In the genomic region with DNA sequence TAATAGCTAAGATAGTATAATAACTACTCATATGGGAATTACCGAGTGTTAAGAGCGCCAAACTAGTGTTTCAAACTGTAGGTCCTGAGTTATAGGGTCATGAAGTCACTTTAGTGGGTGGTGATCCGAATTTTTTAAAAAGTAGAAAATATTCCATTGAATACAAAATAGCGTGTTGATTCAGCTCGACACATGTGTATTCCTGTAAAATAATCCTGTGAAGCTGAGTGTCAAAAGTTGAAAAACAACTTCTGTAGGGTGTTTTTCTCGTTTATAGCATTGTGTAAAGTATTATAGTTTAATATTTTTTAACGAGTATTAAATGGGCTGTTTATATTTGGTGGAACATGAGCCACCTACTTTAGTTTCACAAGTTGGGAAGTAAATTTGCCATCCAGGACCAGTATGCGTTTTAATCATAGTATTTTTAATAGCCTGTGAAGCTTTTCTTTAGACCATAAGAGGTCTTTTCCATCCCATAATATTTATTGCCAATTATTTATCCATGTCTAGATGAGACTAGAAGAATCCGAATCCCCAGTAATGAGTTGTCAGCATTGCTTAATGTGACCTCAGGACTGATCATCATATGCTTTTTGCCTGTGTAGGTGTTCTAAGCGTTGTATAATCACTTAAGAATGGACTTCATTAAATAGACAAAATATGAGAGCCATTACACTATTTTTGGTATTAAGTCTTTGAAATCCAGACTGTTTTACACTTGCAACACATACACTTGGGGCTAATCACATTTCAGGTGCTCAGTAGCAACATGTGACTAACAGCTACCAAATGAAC, we compare ENCODE assay signal across 9 cellular contexts.
DNase-seq lines count a peak whose midpoint lies in the region; TF ChIP-seq lines count a peak whose summit lies in the region.
"Had no signal": no experiment of that assay in that cellular context is flagged by ENCODE, and none has a peak within 500 bp of the region (broad histone marks: within the 10 kb centered on the region; RNA-seq: fewer than 3 reads in every experiment).

No MANE protein-coding gene starts in this region.

- H3K27ac Mint-ChIP-seq in brain = peak overlapping the region in 3 of 5 experiments; percentile 62 to 95 (median 90)

- peak overlapping the region; percentile 99 for H3K27ac ChIP-seq in 22Rv1

- H3K9me3 ChIP-seq in mucosa of stomach (ENCODE audit: control insufficient read depth, low read length) = no peaks in the 10 kb centered on the region

- peaks cover 72% of the 10 kb centered on the region for H3K4me1 Mint-ChIP-seq in brain

- H3K27me3 Mint-ChIP-seq in brain = peaks cover 6% of the 10 kb centered on the region

- peak overlapping the region; percentile 73 for H3K9ac ChIP-seq in mucosa of stomach (ENCODE audit: low read length)

- H3K9me3 Mint-ChIP-seq in brain = no peaks in the 10 kb centered on the region

- TF ChIP-seq CTCF in 22Rv1 (IDR thresholded peaks at IDR 0.05) = no peak
- no peak for TF ChIP-seq CTCF in HFF-Myc (IDR thresholded peaks at IDR 0.05; ENCODE audit: low read depth, low read length, missing control alignments)
- no peak for TF ChIP-seq CTCF in brain (conservative IDR thresholded peaks at IDR 0.05)

- peak overlapping the region; percentile 88 to 95 (median 94) for H3K4me3 Mint-ChIP-seq in brain

- no peaks in the 10 kb centered on the region for H3K27me3 ChIP-seq in mucosa of stomach (ENCODE audit: control insufficient read depth, insufficient read depth, low read length)

- no peak for DNase-seq in HFF-Myc (ENCODE audit: extremely low read depth, low read depth)
- no peak for DNase-seq in iPS-NIHi7 (ENCODE audit: extremely low spot score)
- DNase-seq in AG20443 (ENCODE audit: low spot score) = no peak
- DNase-seq in stimulated activated CD4-positive, alpha-beta T cell treated with anti-CD3 and anti-CD28 coated beads, Interleukin-4, amount 100 ng/mL, for 4 hours = no peak
- no peak for DNase-seq in DMS114 treated with DMSO at 0.1 percent for 48 hours (lab: John Stamatoyannopoulos, UW; ENCODE audit: unreplicated experiment)
- DNase-seq: NCI-H2107 had no signal

- no peaks in the 10 kb centered on the region for H3K36me3 ChIP-seq in mucosa of stomach (ENCODE audit: control insufficient read depth, insufficient read depth, low read length)

- peaks cover 10% of the 10 kb centered on the region for H3K36me3 Mint-ChIP-seq in brain

- H3K4me1 ChIP-seq in mucosa of stomach (ENCODE audit: control insufficient read depth, insufficient read depth, low read length) = peaks cover 17% of the 10 kb centered on the region

- H3K4me3 ChIP-seq in HFF-Myc (replicated peaks; ENCODE audit: low read depth, low read length) (peak overlapping the region; percentile 87), mucosa of stomach (ENCODE audit: low read length) (no peak overlapping the region)
